In the genomic region with DNA sequence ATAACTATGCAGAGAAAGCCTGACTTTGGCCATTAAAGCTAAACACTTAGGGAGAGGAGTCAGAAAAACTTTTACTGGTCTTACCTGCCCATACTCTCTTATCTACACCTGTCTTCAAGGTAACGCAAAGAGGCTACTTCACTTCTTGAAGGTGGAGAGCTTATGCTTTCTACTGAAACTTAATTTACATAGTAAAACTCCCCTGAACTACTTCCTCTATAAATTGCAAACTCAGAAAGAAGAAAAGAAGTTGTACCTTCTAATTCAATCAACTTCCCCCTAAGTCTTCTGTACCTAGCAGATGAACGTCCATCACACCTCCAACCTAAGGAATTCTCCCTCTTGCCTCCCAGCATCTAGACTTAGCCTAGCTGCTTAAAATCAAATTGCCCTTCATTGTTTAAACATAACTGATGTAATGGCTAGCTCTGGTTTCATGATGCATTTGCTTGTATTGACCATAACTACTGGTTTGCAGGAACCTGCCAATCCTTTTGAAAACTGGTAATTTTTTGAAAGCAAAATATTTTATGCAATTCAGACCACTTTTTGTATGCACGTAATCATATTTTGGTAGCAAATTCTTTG, we compare ENCODE assay signal across 24 cellular contexts.
A peak's percentile ranks its signal among the peaks of the same experiment; 100 is the strongest.
DNase-seq lines count a peak whose midpoint lies in the region; ATAC-seq and TF ChIP-seq lines count a peak whose summit lies in the region.
"Had no signal": no experiment of that assay in that cellular context is flagged by ENCODE, and none has a peak within 500 bp of the region (broad histone marks: within the 10 kb centered on the region; RNA-seq: fewer than 3 reads in every experiment).

No MANE protein-coding gene starts in this region.

- no peaks in the 10 kb centered on the region for H3K9me3 ChIP-seq in neutrophil
- no peaks in the 10 kb centered on the region for H3K9me3 ChIP-seq in naive thymus-derived CD4-positive, alpha-beta T cell (ENCODE audit: control insufficient read depth in 2 of 3, low read length in 3 of 3)
- H3K9me3 ChIP-seq: HAP-1, thyroid gland had no signal

- H3K9me3 Mint-ChIP-seq in naive thymus-derived CD4-positive, alpha-beta T cell, result peaks cover 0 to 2% (median 0%) of the 10 kb centered on the region in 11 donors
- H3K9me3 Mint-ChIP-seq in activated T-helper 2 cell treated with anti-CD3 and anti-CD28 coated beads, Interferon-gamma antibody, Interleukin-2, Interleukin-4, amounts not matched to agents 10 μg/mL and 5 μg/mL and 100 μg/mL, durations not matched to agents 14 hours and 24 hours and 36 hours, result no peaks in the 10 kb centered on the region
- no peaks in the 10 kb centered on the region for H3K9me3 Mint-ChIP-seq in chondrocyte (ENCODE audit: low read depth)

- H3K36me3 Mint-ChIP-seq in naive thymus-derived CD4-positive, alpha-beta T cell, result no peaks in the 10 kb centered on the region
- no peaks in the 10 kb centered on the region for H3K36me3 Mint-ChIP-seq in activated T-helper 2 cell treated with anti-CD3 and anti-CD28 coated beads, Interferon-gamma antibody, Interleukin-2, Interleukin-4, amounts not matched to agents 10 μg/mL and 5 μg/mL and 100 μg/mL, durations not matched to agents 14 hours and 24 hours and 36 hours (ENCODE audit: low read depth)
- no peaks in the 10 kb centered on the region for H3K36me3 Mint-ChIP-seq in chondrocyte (ENCODE audit: low read depth)
- H3K36me3 Mint-ChIP-seq: activated CD8-positive, alpha-beta memory T cell treated with anti-CD3 and anti-CD28 coated beads, Interleukin-2, amount 10 ng/mL, durations not matched to agents 7 days and 5 days; CD4-positive, CD25-positive, alpha-beta regulatory T cell had no signal

- H3K27ac ChIP-seq in epithelial cell of prostate, result peak overlapping the region; percentile 89
- H3K27ac ChIP-seq in neutrophil, result peak overlapping the region; percentile 61
- H3K27ac ChIP-seq in naive thymus-derived CD4-positive, alpha-beta T cell (ENCODE audit: low read depth, low read length), result no peak overlapping the region

- H3K4me1 ChIP-seq in neutrophil (ENCODE audit: control insufficient read depth in 1 of 2, insufficient read depth in 1 of 2, low read depth in 1 of 2, low read length in 1 of 2), result peaks cover 5 to 18% of the 10 kb centered on the region in 2 experiments
- H3K4me1 ChIP-seq in naive thymus-derived CD4-positive, alpha-beta T cell (ENCODE audit: control insufficient read depth in 2 of 2, insufficient read depth in 2 of 2, low read length in 2 of 2), result no peaks in the 10 kb centered on the region

- ATAC-seq in GM19324 (IDR thresholded peaks at IDR 0.05; ENCODE audit: low FRiP score, unreplicated experiment), result peak; percentile 63
- ATAC-seq in naive thymus-derived CD4-positive, alpha-beta T cell, result no peak
- ATAC-seq: activated CD8-positive, alpha-beta memory T cell treated with anti-CD3 and anti-CD28 coated beads, Interleukin-2, amount 10 ng/mL, durations not matched to agents 7 days and 5 days; GM12878; left colon had no signal

- no peak overlapping the region for H3K4me3 Mint-ChIP-seq in naive thymus-derived CD4-positive, alpha-beta T cell
- no peak overlapping the region for H3K4me3 Mint-ChIP-seq in activated T-helper 2 cell treated with anti-CD3 and anti-CD28 coated beads, Interferon-gamma antibody, Interleukin-2, Interleukin-4, amounts not matched to agents 10 μg/mL and 5 μg/mL and 100 μg/mL, durations not matched to agents 14 hours and 24 hours and 36 hours (ENCODE audit: low read depth)
- H3K4me3 Mint-ChIP-seq in chondrocyte (ENCODE audit: unreplicated experiment), result no peak overlapping the region
- H3K4me3 Mint-ChIP-seq: activated CD8-positive, alpha-beta memory T cell treated with anti-CD3 and anti-CD28 coated beads, Interleukin-2, amount 10 ng/mL, durations not matched to agents 7 days and 5 days; CD4-positive, CD25-positive, alpha-beta regulatory T cell; nephron progenitor cell had no signal

- no peaks in the 10 kb centered on the region for H3K36me3 ChIP-seq in neutrophil
- no peaks in the 10 kb centered on the region for H3K36me3 ChIP-seq in naive thymus-derived CD4-positive, alpha-beta T cell (ENCODE audit: control insufficient read depth in 2 of 3, insufficient read depth in 3 of 3, low read length in 3 of 3)
- H3K36me3 ChIP-seq: HAP-1, thyroid gland had no signal

- no peaks in the 10 kb centered on the region for H3K27me3 ChIP-seq in neutrophil
- no peaks in the 10 kb centered on the region for H3K27me3 ChIP-seq in naive thymus-derived CD4-positive, alpha-beta T cell (ENCODE audit: control insufficient read depth in 2 of 2, insufficient read depth in 2 of 2, low read length in 2 of 2)
- H3K27me3 ChIP-seq: thyroid gland had no signal

- TF ChIP-seq CTCF in neutrophil (IDR thresholded peaks at IDR 0.05) (no peak), chondrocyte (IDR thresholded peaks at IDR 0.05) (no peak)

- intact Hi-C loops in naive thymus-derived CD4-positive, alpha-beta T cell (cut with micrococcal nuclease), result no loop called here
- intact Hi-C loops in activated T-helper 2 cell treated with anti-CD3 and anti-CD28 coated beads, Interferon-gamma antibody, Interleukin-2, Interleukin-4, amounts not matched to agents 10 μg/mL and 5 μg/mL and 100 μg/mL, durations not matched to agents 14 hours and 24 hours and 36 hours (cut with micrococcal nuclease), result no loop called here

- H3K4me1 Mint-ChIP-seq in naive thymus-derived CD4-positive, alpha-beta T cell, result peaks cover 0 to 2% (median 0%) of the 10 kb centered on the region in 7 donors
- H3K4me1 Mint-ChIP-seq in activated T-helper 2 cell treated with anti-CD3 and anti-CD28 coated beads, Interferon-gamma antibody, Interleukin-2, Interleukin-4, amounts not matched to agents 10 μg/mL and 5 μg/mL and 100 μg/mL, durations not matched to agents 14 hours and 24 hours and 36 hours (ENCODE audit: low read depth), result no peaks in the 10 kb centered on the region
- no peaks in the 10 kb centered on the region for H3K4me1 Mint-ChIP-seq in chondrocyte (ENCODE audit: low read depth)
- H3K4me1 Mint-ChIP-seq: activated CD8-positive, alpha-beta memory T cell treated with anti-CD3 and anti-CD28 coated beads, Interleukin-2, amount 10 ng/mL, durations not matched to agents 7 days and 5 days; CD4-positive, CD25-positive, alpha-beta regulatory T cell had no signal

- DNase-seq in NAMALWA (ENCODE audit: low spot score) (peak; percentile 7), epithelial cell of prostate (ENCODE audit: low read depth, low spot score) (no peak), chondrocyte (ENCODE audit: low spot score) (no peak)
- DNase-seq in naive thymus-derived CD4-positive, alpha-beta T cell, result no peak
- DNase-seq in activated T-helper 2 cell treated with anti-CD3 and anti-CD28 coated beads, Interferon-gamma antibody, Interleukin-2, Interleukin-4, amounts not matched to agents 10 μg/mL and 5 μg/mL and 100 μg/mL, durations not matched to agents 14 hours and 24 hours and 36 hours (ENCODE audit: low spot score), result no peak
- DNase-seq: activated CD4-positive, alpha-beta T cell treated with anti-CD3 and anti-CD28 coated beads for 48 hours; activated CD8-positive, alpha-beta memory T cell treated with anti-CD3 and anti-CD28 coated beads, Interleukin-2, amount 10 ng/mL, durations not matched to agents 7 days and 5 days; CD4-positive, CD25-positive, alpha-beta regulatory T cell; dermis blood vessel endothelial cell; DMS53; foreskin melanocyte; Kasumi-1; left colon; NCI-H526; nephron progenitor cell; OCI-M1; SIG-M5; stimulated activated CD4-positive, alpha-beta T cell treated with anti-CD3 and anti-CD28 coated beads, Interleukin-1b, Interleukin-23, amount 100 ng/mL, for 48 hours; stimulated activated naive CD4-positive, alpha-beta T cell; thyroid gland had no signal

- H3K4me3 ChIP-seq in neutrophil (ENCODE audit: low read depth in 1 of 2, low read length in 1 of 2), result peak overlapping the region in 1 of 2 experiments; percentile 6
- H3K4me3 ChIP-seq in naive thymus-derived CD4-positive, alpha-beta T cell (ENCODE audit: low read length), result no peak overlapping the region
- H3K4me3 ChIP-seq: GM12878, HAP-1, thyroid gland had no signal

- POLR2A ChIA-PET in naive thymus-derived CD4-positive, alpha-beta T cell (lab: Charles Lee), result no interaction called here

- H3K27ac Mint-ChIP-seq in naive thymus-derived CD4-positive, alpha-beta T cell, result peak overlapping the region in 1 of 9 donors; percentile 38
- H3K27ac Mint-ChIP-seq in activated T-helper 2 cell treated with anti-CD3 and anti-CD28 coated beads, Interferon-gamma antibody, Interleukin-2, Interleukin-4, amounts not matched to agents 10 μg/mL and 5 μg/mL and 100 μg/mL, durations not matched to agents 14 hours and 24 hours and 36 hours, result no peak overlapping the region
- H3K27ac Mint-ChIP-seq in chondrocyte (ENCODE audit: unreplicated experiment), result no peak overlapping the region
- H3K27ac Mint-ChIP-seq: activated CD8-positive, alpha-beta memory T cell treated with anti-CD3 and anti-CD28 coated beads, Interleukin-2, amount 10 ng/mL, durations not matched to agents 7 days and 5 days; CD4-positive, CD25-positive, alpha-beta regulatory T cell had no signal

- peaks cover 0 to 19% (median 9%) of the 10 kb centered on the region in 5 donors for H3K27me3 Mint-ChIP-seq in naive thymus-derived CD4-positive, alpha-beta T cell
- H3K27me3 Mint-ChIP-seq in activated T-helper 2 cell treated with anti-CD3 and anti-CD28 coated beads, Interferon-gamma antibody, Interleukin-2, Interleukin-4, amounts not matched to agents 10 μg/mL and 5 μg/mL and 100 μg/mL, durations not matched to agents 14 hours and 24 hours and 36 hours (ENCODE audit: low read depth), result peaks cover 1% of the 10 kb centered on the region
- H3K27me3 Mint-ChIP-seq in chondrocyte (ENCODE audit: low read depth), result peaks cover 7% of the 10 kb centered on the region

- CTCF ChIA-PET in naive thymus-derived CD4-positive, alpha-beta T cell (lab: Charles Lee), result interaction anchor here (0.5 kb wide), 1 partner anchor 9 kb away, joined by 8 read pairs; no protein-coding TSS in a partner anchor
